ENCODE assay signal across 10 cellular contexts in the genomic region with DNA sequence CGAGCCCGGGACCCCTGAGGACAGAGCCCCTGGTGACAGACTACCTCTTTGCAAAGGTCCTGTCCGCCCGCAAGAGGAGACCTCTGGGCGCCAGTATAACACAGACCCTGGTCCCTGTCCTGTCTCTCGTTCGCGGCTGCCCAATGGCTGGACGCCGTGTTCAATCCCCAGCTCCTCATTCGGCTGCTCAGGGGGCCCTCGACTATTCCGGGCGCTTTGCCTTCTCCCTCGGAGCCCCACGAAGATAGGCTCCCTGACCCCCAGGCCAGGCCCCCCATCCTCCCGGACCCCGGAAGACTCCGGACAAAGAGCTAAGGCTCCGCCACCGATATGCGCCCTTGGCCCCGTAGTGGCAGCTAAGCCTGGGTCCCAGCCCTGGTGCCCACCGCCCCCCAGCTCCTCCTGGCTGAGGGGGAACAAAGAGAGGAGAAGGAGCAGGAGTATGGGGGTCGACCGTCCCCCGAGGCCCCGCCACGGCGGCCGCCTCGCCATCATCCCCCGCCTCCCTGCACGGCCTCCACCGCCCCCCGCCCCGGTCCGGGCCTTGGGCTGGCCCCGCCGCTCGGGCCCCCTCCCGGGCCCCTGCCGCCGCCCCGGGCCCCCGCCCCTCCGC. TPM values are rescaled to one million over a fixed set of nuclear protein-coding genes. Genes with fewer than 3 reads are reported as not detected.
DNase-seq lines count a peak whose midpoint lies in the region; ATAC-seq and TF ChIP-seq lines count a peak whose summit lies in the region.
"Had no signal": no experiment of that assay in that cellular context is flagged by ENCODE, and none has a peak within 500 bp of the region (broad histone marks: within the 10 kb centered on the region; RNA-seq: fewer than 3 reads in every experiment).

No MANE protein-coding gene starts in this region.

- peaks cover 7 to 8% (median 8%) of the 10 kb centered on the region in 3 donors for H3K4me1 Mint-ChIP-seq in IgD-negative memory B cell

- peaks cover 6% of the 10 kb centered on the region for H4K20me1 ChIP-seq in osteoblast (ENCODE audit: insufficient read depth, low read length)

- no peak for TF ChIP-seq CTCF in coronary artery (IDR thresholded peaks at IDR 0.05)
- TF ChIP-seq CTCF in osteoblast (IDR thresholded peaks at IDR 0.05; ENCODE audit: extremely low read depth, low read depth, low read length), result no peak

- no peaks in the 10 kb centered on the region for H3K9me3 Mint-ChIP-seq in IgD-negative memory B cell

- H3K27ac Mint-ChIP-seq in IgD-negative memory B cell, result peak overlapping the region; percentile 71 to 94 (median 89)

- no peak overlapping the region for H2AFZ ChIP-seq in osteoblast (ENCODE audit: low read length)

- no peaks in the 10 kb centered on the region for H3K9me3 ChIP-seq in osteoblast (ENCODE audit: low read depth, low read length)

- H3K4me1 ChIP-seq in osteoblast (ENCODE audit: insufficient read depth, low read length), result peaks cover 18% of the 10 kb centered on the region

- H3K36me3 ChIP-seq in osteoblast (ENCODE audit: insufficient read depth, low read length), result no peaks in the 10 kb centered on the region

- peak overlapping the region in 3 of 4 donors; percentile 48 to 86 (median 72) for H3K4me3 Mint-ChIP-seq in IgD-negative memory B cell

- no peaks in the 10 kb centered on the region for H3K27me3 ChIP-seq in osteoblast (ENCODE audit: insufficient read depth, low read length)

- no peaks in the 10 kb centered on the region for H3K79me2 ChIP-seq in osteoblast (ENCODE audit: insufficient read depth, low read length)

- H3K27ac ChIP-seq in coronary artery (peak overlapping the region in 1 of 2 donors; percentile 95), osteoblast (ENCODE audit: low read depth, low read length) (no peak overlapping the region)

- CTCF ChIA-PET in HEK293T (lab: Yijun Ruan, JAX), result interaction anchor here (0.6 to 1.7 kb wide), 2 partner anchors 13 to 27 kb away, joined by 3 to 5 read pairs; partner anchors contain the start of gene SLC26A6

- H3K4me2 ChIP-seq in osteoblast (ENCODE audit: insufficient read depth, low read length), result peak overlapping the region; percentile 99

- no peak for ATAC-seq in GM18520 (IDR thresholded peaks at IDR 0.05; ENCODE audit: unreplicated experiment)
- no peak for ATAC-seq in GM18502 (IDR thresholded peaks at IDR 0.05; ENCODE audit: poor library complexity, unreplicated experiment)
- no peak for ATAC-seq in GM18498 (IDR thresholded peaks at IDR 0.05; ENCODE audit: unreplicated experiment)

- DNase-seq in COLO668 (lab: John Stamatoyannopoulos, UW; ENCODE audit: unreplicated experiment) (peak; percentile 14), coronary artery (ENCODE audit: low spot score) (no peak), osteoblast (ENCODE audit: insufficient read length, low spot score, missing footprints) (peak; percentile 86), HEK293T (ENCODE audit: extremely low spot score) (no peak)
- DNase-seq: cortex of kidney had no signal

- H3K4me3 ChIP-seq in coronary artery (peak overlapping the region; percentile 90), osteoblast (ENCODE audit: insufficient read depth, low read length) (peak overlapping the region; percentile 85)

- POLR2A ChIA-PET in HEK293T (lab: Yijun Ruan, JAX), result interaction anchor here (0.7 to 4.0 kb wide), 16 partner anchors 10 to 346 kb away, joined by 3 to 35 read pairs (median 6); partner anchors contain the start of genes CCDC51, IP6K2, NCKIPSD and SLC26A6

- no peaks in the 10 kb centered on the region for H3K36me3 Mint-ChIP-seq in IgD-negative memory B cell

- H3K27me3 Mint-ChIP-seq in IgD-negative memory B cell, result peaks cover 23% of the 10 kb centered on the region

TF ChIP-seq in HEK293T, 16 proteins besides CTCF, POLR2A, EP300 and RAD21:
- TF ChIP-seq ELF4 (IDR thresholded peaks at IDR 0.05), result no peak
- no peak for TF ChIP-seq L3MBTL2 (conservative IDR thresholded peaks at IDR 0.05)
- TF ChIP-seq NFRKB (IDR thresholded peaks at IDR 0.05), result no peak
- no peak for TF ChIP-seq FOXA1 (IDR thresholded peaks at IDR 0.05)
- TF ChIP-seq CTBP1 (IDR thresholded peaks at IDR 0.05; ENCODE audit: borderline replicate concordance), result no peak
- TF ChIP-seq TARDBP (IDR thresholded peaks at IDR 0.05), result no peak
- TF ChIP-seq BHLHE40 (IDR thresholded peaks at IDR 0.05; ENCODE audit: borderline replicate concordance), result no peak
- TF ChIP-seq HDGF (IDR thresholded peaks at IDR 0.05; ENCODE audit: borderline replicate concordance), result no peak
- TF ChIP-seq FOXM1 (IDR thresholded peaks at IDR 0.05; ENCODE audit: borderline replicate concordance), result no peak
- TF ChIP-seq PKNOX1 (IDR thresholded peaks at IDR 0.05), result no peak
TF ChIP-seq in HEK293T: peak in this region for 0.

RNA-seq across cellular contexts. Expression of gene CELSR3, which starts 0.4 kb away (rescaled TPM):
- 0.59 TPM for polyA plus RNA-seq in IgD-negative memory B cell
- total RNA-seq in osteoblast, result 1.2 and 1.4 TPM in 2 replicates

RNA-seq across cellular contexts. Expression of gene NCKIPSD, which starts 23.5 kb away (rescaled TPM):
- polyA plus RNA-seq in IgD-negative memory B cell, result 17.2 TPM
- total RNA-seq in osteoblast, result 17.1 and 17.7 TPM in 2 replicates

RNA-seq across cellular contexts. Expression of gene SLC26A6, which starts 27.0 kb away (rescaled TPM):
- polyA plus RNA-seq in IgD-negative memory B cell, result 1.4 TPM
- 26.2 and 30.8 TPM in 2 replicates for total RNA-seq in osteoblast

RNA-seq across cellular contexts. Expression of gene TMEM89, which starts 40.7 kb away (rescaled TPM):
- polyA plus RNA-seq in IgD-negative memory B cell, result not detected
- total RNA-seq in osteoblast, result 0.59 TPM in 1 of 2 replicates, not detected in the other
- total RNA-seq: liver had no signal
- polyA plus RNA-seq: liver had no signal

RNA-seq across cellular contexts. Expression of gene UQCRC1, which starts 52.8 kb away (rescaled TPM):
- polyA plus RNA-seq in IgD-negative memory B cell, result 147 TPM
- total RNA-seq in osteoblast, result 299 and 308 TPM in 2 replicates

Comparison
In these comparisons a context has a peak if more than half of its experiments do, and no peak if none do; other contexts are left out.
1. DNase-seq: peak in COLO668 (single experiment) and osteoblast (single experiment); none in coronary artery (single experiment) and HEK293T (single experiment).